ENCODE assay signal across 1 cellular context in genomic region chr5:134129411-134130238, GRCh38.
TF ChIP-seq lines count a peak whose summit lies in the region.

No MANE protein-coding gene starts in this region.

TF ChIP-seq in endothelial cell of umbilical vein, 7 proteins besides CTCF, POLR2A, EP300 and RAD21:
- TF ChIP-seq POLR2AphosphoS5 (IDR thresholded peaks at IDR 0.05; ENCODE audit: insufficient read depth, low read depth, low read length) (no peak), MYC (IDR thresholded peaks at IDR 0.05; ENCODE audit: low read depth, low read length) (no peak)
TF ChIP-seq in endothelial cell of umbilical vein: peak in this region for 0.
